8 cellular contexts compared by ENCODE assay signal in genomic region chr1:169106095-169106920, GRCh38. TPM values are rescaled to one million over a fixed set of nuclear protein-coding genes. Genes with fewer than 3 reads are reported as not detected.
DNase-seq lines count a peak whose midpoint lies in the region; ATAC-seq and TF ChIP-seq lines count a peak whose summit lies in the region.

TSS of gene ATP1B1 (plus strand) at chr1:169106690. CDS start at chr1:169106830, 140 bp downstream.

- 2% methylated on average over 10 of the region's 100 CpGs; no CpG with 5 or more reads in 1 of the 2 experiments for WGBS in IMR-90 (ENCODE audit: extremely low coverage in 2 of 2, insufficient read length in 1 of 2), 2 experiments

- peak; percentile 96 for TF ChIP-seq POLR2A in IMR-90 (IDR thresholded peaks at IDR 0.05; ENCODE audit: low read depth, low read length)
- TF ChIP-seq POLR2A in erythroblast (IDR thresholded peaks at IDR 0.05; ENCODE audit: low read length) = peak; percentile 69

- peak within 1 kb of the TSS; percentile 11; the same call in 1 of the 2 replicates for H4K5ac ChIP-seq in IMR-90 (ENCODE audit: low read depth, low read length)

- peak within 1 kb of the TSS in 1 of 2 experiments; percentile 48; a peak in 1 of 4 replicates for H4K8ac ChIP-seq in IMR-90 (ENCODE audit: low read depth in 2 of 2, low read length in 2 of 2)

- peaks cover 7% of the 10 kb centered on the region for H3K27me3 ChIP-seq in IMR-90 (ENCODE audit: control insufficient read depth, insufficient read depth, low read length)
- no peaks in the 10 kb centered on the region for H3K27me3 ChIP-seq in mucosa of stomach (ENCODE audit: control insufficient read depth, insufficient read depth, low read length)

- H3K4me3 ChIP-seq in IMR-90 (ENCODE audit: insufficient read depth, low read depth, low read length) (peak within 1 kb of the TSS; percentile 97), mucosa of stomach (ENCODE audit: low read length) (peak within 1 kb of the TSS; percentile 96)

- CTCF ChIA-PET in IMR-90 (lab: Yijun Ruan, JAX) = interaction anchor here (0.6 to 1.0 kb wide), 2 partner anchors 242 to 732 kb away, joined by 3 to 5 read pairs; no protein-coding TSS in a partner anchor

- H3K9me1 ChIP-seq in IMR-90 (ENCODE audit: insufficient read depth, low read length) = peaks cover 4% of the 10 kb centered on the region; the same call in 1 of the 2 replicates

- H3K4me1 ChIP-seq in IMR-90 (ENCODE audit: control insufficient read depth, insufficient read depth, low read length) (peaks cover 17% of the 10 kb centered on the region), mucosa of stomach (ENCODE audit: control insufficient read depth, insufficient read depth, low read length) (peaks cover 36% of the 10 kb centered on the region)

- H3K14ac ChIP-seq in IMR-90 (replicated peaks; ENCODE audit: low read depth, low read length) = peak within 1 kb of the TSS; percentile 59

- H2BK15ac ChIP-seq in IMR-90 (ENCODE audit: low read depth, low read length) = peak within 1 kb of the TSS; percentile 42; the same call in 1 of the 3 replicates

- H3K18ac ChIP-seq in IMR-90 (ENCODE audit: low read depth, low read length) = peak within 1 kb of the TSS; percentile 68

- peak within 1 kb of the TSS; percentile 76; the same call in 1 of the 2 replicates for H3K56ac ChIP-seq in IMR-90 (ENCODE audit: extremely low read depth, insufficient read depth, low read length)

- H2BK5ac ChIP-seq in IMR-90 (ENCODE audit: low read depth, low read length, poor library complexity, severe bottlenecking) = peak within 1 kb of the TSS; percentile 77

- H2AFZ ChIP-seq in IMR-90 (replicated peaks; ENCODE audit: low read length, poor library complexity) = peak within 1 kb of the TSS; percentile 95

- H3K23ac ChIP-seq in IMR-90 (ENCODE audit: low read depth, low read length) = peak within 1 kb of the TSS; percentile 94

- H2BK120ac ChIP-seq in IMR-90 (ENCODE audit: low read depth, low read length) = peak within 1 kb of the TSS; percentile 28; the same call in 1 of the 2 replicates

- BruUV-seq in IMR-90 (replicated peaks; lab: Mats Ljungman, UMichigan) = no TSS peak

- peak; percentile 95 for DNase-seq in DMS153 treated with DMSO at 0.1 percent for 48 hours (lab: John Stamatoyannopoulos, UW; ENCODE audit: unreplicated experiment)
- peak; percentile 71 for DNase-seq in IMR-90
- DNase-seq in OCI-M1 (lab: John Stamatoyannopoulos, UW) = peak; percentile 92
- peak; percentile 85 for DNase-seq in activated T-cell treated with anti-CD3 and anti-CD28 coated beads, Interleukin-2, amount 50 U/mL, for 1 hour
- DNase-seq in erythroblast (lab: John Stamatoyannopoulos, UW) = peak; percentile 87 to 91
- peak; percentile 62 to 64 for DNase-seq in stimulated activated CD8-positive, alpha-beta memory T cell treated with anti-CD3 and anti-CD28 coated beads, Interleukin-7, amount 100 ng/mL, for 1 hour (ENCODE audit: low read depth in 2 of 2)

- H3K9me3 ChIP-seq in IMR-90 (ENCODE audit: control insufficient read depth, insufficient read depth, low read length) (no peaks in the 10 kb centered on the region), mucosa of stomach (ENCODE audit: control insufficient read depth, low read length) (no peaks in the 10 kb centered on the region)

- POLR2A ChIA-PET in IMR-90 (lab: Charles Lee; ENCODE audit: unreplicated experiment) = no interaction called here

- peak within 1 kb of the TSS; percentile 99 for H3K4me2 ChIP-seq in IMR-90 (ENCODE audit: low read depth, low read length)

- H3K27ac ChIP-seq in IMR-90 (ENCODE audit: insufficient read depth, low read length) = peak within 1 kb of the TSS; percentile 64

- intact Hi-C loops in IMR-90 (cut with micrococcal nuclease) = loop anchor here (2.0 to 5.0 kb wide), 3 partner anchors 221 to 261 kb away; partner anchors contain the start of genes BLZF1 and NME7

- dilution Hi-C loops in IMR-90 (cut with HindIII; ENCODE audit: low sequenced_read_pairs, unreplicated experiment) = no loop called here

- H3K79me1 ChIP-seq in IMR-90 (ENCODE audit: low read depth in 1 of 2, low read length in 2 of 2) = peaks cover 14 to 39% of the 10 kb centered on the region in 2 experiments

- peak within 1 kb of the TSS; percentile 61 for H3K4ac ChIP-seq in IMR-90 (ENCODE audit: low read depth, low read length)

- in situ Hi-C loops in IMR-90 (cut with MboI; ENCODE audit: low sequenced_read_pairs) = loop anchor here (25.0 kb wide), 2 partner anchors 969 to 1606 kb away; partner anchors contain the start of gene GPR161

- peak within 1 kb of the TSS; percentile 76 for H2AK9ac ChIP-seq in IMR-90 (replicated peaks; ENCODE audit: low read depth, low read length, poor library complexity)

- H2BK20ac ChIP-seq in IMR-90 (ENCODE audit: low read depth, low read length) = 0 out of 2 replicates have a peak within 1 kb of the TSS, but pooled peaks have one; percentile 1

- peak within 1 kb of the TSS; percentile 52; the same call in 1 of the 2 replicates for H2AK5ac ChIP-seq in IMR-90 (ENCODE audit: low read depth, low read length)

- peak within 1 kb of the TSS; percentile 71 for H3K9ac ChIP-seq in IMR-90 (ENCODE audit: low read depth, low read length)
- peak within 1 kb of the TSS; percentile 95 for H3K9ac ChIP-seq in mucosa of stomach (ENCODE audit: low read length)

- TF ChIP-seq CTCF in IMR-90 (conservative IDR thresholded peaks at IDR 0.05; ENCODE audit: low read depth, low read length) = peak; percentile 32

- TF ChIP-seq RAD21 in IMR-90 (IDR thresholded peaks at IDR 0.05; ENCODE audit: low read length) = peak; percentile 13; the same call in 1 of the 2 replicates

- peak within 1 kb of the TSS; percentile 75 for H4K91ac ChIP-seq in IMR-90 (ENCODE audit: insufficient read depth, low read depth, low read length)

- no peaks in the 10 kb centered on the region for H3K36me3 ChIP-seq in IMR-90 (ENCODE audit: control insufficient read depth, insufficient read depth, low read length)
- no peaks in the 10 kb centered on the region for H3K36me3 ChIP-seq in mucosa of stomach (ENCODE audit: control insufficient read depth, insufficient read depth, low read length)

- H4K20me1 ChIP-seq in IMR-90 (ENCODE audit: insufficient read depth, low read length) = no peaks in the 10 kb centered on the region

- ATAC-seq in GM21528 (IDR thresholded peaks at IDR 0.05; ENCODE audit: low FRiP score, unreplicated experiment) (peak; percentile 93), IMR-90 (ENCODE audit: low read depth) (peak; percentile 90)

TF ChIP-seq in IMR-90, 13 proteins besides CTCF, POLR2A, EP300 and RAD21:
- TF ChIP-seq ELK1 (IDR thresholded peaks at IDR 0.05; ENCODE audit: borderline replicate concordance, low read depth, low read length) (no peak), MAZ (IDR thresholded peaks at IDR 0.05; ENCODE audit: borderline replicate concordance, low read depth, low read length) (no peak; the same call in 1 of the 2 replicates), SMC3 (IDR thresholded peaks at IDR 0.05; ENCODE audit: low read depth, low read length) (0 out of 2 replicates have a peak, but pooled peaks have one; percentile 3), FOS (IDR thresholded peaks at IDR 0.05; ENCODE audit: low read depth, low read length) (no peak), RFX5 (IDR thresholded peaks at IDR 0.05; ENCODE audit: low read depth, low read length) (no peak), CHD1 (IDR thresholded peaks at IDR 0.05; ENCODE audit: low read depth, low read length) (no peak), RCOR1 (IDR thresholded peaks at IDR 0.05; ENCODE audit: insufficient replicate concordance, low read length) (no peak), NFE2L2 (IDR thresholded peaks at IDR 0.05; ENCODE audit: low read depth, low read length) (no peak), MXI1 (IDR thresholded peaks at IDR 0.05; ENCODE audit: borderline replicate concordance, low read depth, low read length) (0 out of 2 replicates have a peak, but pooled peaks have one; percentile 13), MAFK (IDR thresholded peaks at IDR 0.05; ENCODE audit: low read depth, low read length) (no peak), USF2 (IDR thresholded peaks at IDR 0.05; ENCODE audit: low read depth, low read length) (no peak)

RNA-seq across cellular contexts. Expression of gene ATP1B1, which starts in this region (rescaled TPM):
- 14.5 and 20.3 TPM in 2 replicates for total RNA-seq in IMR-90 (2012; rRNA removed)
- 22.1 and 24.6 TPM in 2 replicates for polyA plus RNA-seq in IMR-90 (2012; rRNA removed)
- polyA plus RNA-seq in IMR-90 (2012; cell fraction: cytosol; rRNA removed) = 11.4 and 12.3 TPM in 2 replicates
- polyA plus RNA-seq in IMR-90 (2012; cell fraction: nucleus; rRNA removed; ENCODE audit: low replicate concordance) = 3.0 and 8.8 TPM in 2 replicates

Comparison
In these comparisons a context has a peak if more than half of its experiments do, and no peak if none do; other contexts are left out.
1. Peak in every context shown above with its lines: DNase-seq, ATAC-seq, H3K4me3 ChIP-seq and H3K27ac ChIP-seq.